ENCODE assay signal across 8 cellular contexts in the genomic region with DNA sequence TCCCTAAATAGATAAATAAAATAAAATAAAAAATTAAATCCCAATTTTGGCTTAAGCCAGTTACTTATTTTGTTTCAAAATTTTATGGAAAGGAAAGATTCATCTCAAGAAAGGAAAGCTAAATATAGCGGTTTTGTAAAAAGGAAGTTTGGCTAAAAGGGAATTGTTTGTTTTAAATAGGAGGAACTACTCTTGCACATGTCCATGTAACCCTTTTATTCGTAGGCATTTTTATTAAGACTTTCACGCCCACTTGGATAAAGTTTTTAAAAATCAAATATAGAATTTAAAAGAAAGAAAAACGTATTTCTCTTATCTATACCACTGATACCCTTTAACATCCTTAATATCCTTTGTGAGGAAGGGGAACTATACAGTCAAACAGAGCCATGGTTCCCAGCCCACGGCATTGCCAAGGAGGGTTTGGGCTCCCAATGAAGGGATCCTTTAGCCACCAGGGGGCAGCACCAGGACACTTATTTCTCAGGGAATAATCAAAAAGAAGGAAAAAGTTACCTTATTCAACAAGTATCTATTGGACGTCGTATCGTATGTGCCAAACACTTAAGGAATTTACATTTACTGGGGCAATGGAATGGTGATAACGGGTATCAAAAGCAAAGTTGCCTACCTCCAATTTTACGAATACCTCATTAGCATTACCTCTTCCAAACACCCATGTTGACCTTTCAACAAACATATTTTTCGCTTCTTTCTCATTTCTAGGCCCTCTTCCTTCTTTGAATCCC. TPM values are rescaled to one million over a fixed set of nuclear protein-coding genes. Genes with fewer than 3 reads are reported as not detected.
A peak's percentile ranks its signal among the peaks of the same experiment; 100 is the strongest.
DNase-seq lines count a peak whose midpoint lies in the region; ATAC-seq, FAIRE-seq and TF ChIP-seq lines count a peak whose summit lies in the region.

No MANE protein-coding gene starts in this region.

- peak; percentile 85 for TF ChIP-seq CTCF in 22Rv1 (IDR thresholded peaks at IDR 0.05)

- no peaks in the 10 kb centered on the region for H3K4me1 Mint-ChIP-seq in activated CD4-positive, alpha-beta memory T cell treated with anti-CD3 and anti-CD28 coated beads, Interleukin-2, amount 10 ng/mL, durations not matched to agents 7 days and 5 days

- no peak overlapping the region for H3K27ac ChIP-seq in 22Rv1

- DNase-seq in GM12892 (ENCODE audit: insufficient read length) (peak; percentile 41), NCI-H510A (lab: John Stamatoyannopoulos, UW) (peak; percentile 12), medulla oblongata (ENCODE audit: extremely low spot score) (peak; percentile 93)
- DNase-seq in activated CD4-positive, alpha-beta memory T cell treated with anti-CD3 and anti-CD28 coated beads, Interleukin-2, amount 10 ng/mL, durations not matched to agents 7 days and 5 days, result peak; percentile 78
- peak; percentile 84 for DNase-seq in effector CD4-positive, alpha-beta T cell
- DNase-seq in stimulated activated CD8-positive, alpha-beta memory T cell treated with anti-CD3 and anti-CD28 coated beads, Interleukin-12 subunit alpha, Interleukin-12 subunit beta, amount 100 ng/mL, for 24 hours (ENCODE audit: extremely low read depth), result peak; percentile 54

- CTCF ChIA-PET in activated CD4-positive, alpha-beta memory T cell treated with anti-CD3 and anti-CD28 coated beads, Interleukin-2, amount 10 ng/mL, durations not matched to agents 7 days and 5 days (lab: Charles Lee), result interaction anchor here (0.8 to 1.7 kb wide), 4 partner anchors 10 to 131 kb away, joined by 3 to 5 read pairs (median 4); no protein-coding TSS in a partner anchor

- H3K9me3 Mint-ChIP-seq in activated CD4-positive, alpha-beta memory T cell treated with anti-CD3 and anti-CD28 coated beads, Interleukin-2, amount 10 ng/mL, durations not matched to agents 7 days and 5 days, result no peaks in the 10 kb centered on the region

- TF ChIP-seq POLR2A in GM12892 (IDR thresholded peaks at IDR 0.05; ENCODE audit: low read depth, low read length), result no peak

- H3K36me3 Mint-ChIP-seq in activated CD4-positive, alpha-beta memory T cell treated with anti-CD3 and anti-CD28 coated beads, Interleukin-2, amount 10 ng/mL, durations not matched to agents 7 days and 5 days (ENCODE audit: low read depth), result peaks cover 2% of the 10 kb centered on the region

- ATAC-seq in HG03135 (IDR thresholded peaks at IDR 0.05; ENCODE audit: unreplicated experiment), result peak; percentile 55

- H3K27me3 Mint-ChIP-seq in activated CD4-positive, alpha-beta memory T cell treated with anti-CD3 and anti-CD28 coated beads, Interleukin-2, amount 10 ng/mL, durations not matched to agents 7 days and 5 days, result no peaks in the 10 kb centered on the region

- H3K4me3 Mint-ChIP-seq in activated CD4-positive, alpha-beta memory T cell treated with anti-CD3 and anti-CD28 coated beads, Interleukin-2, amount 10 ng/mL, durations not matched to agents 7 days and 5 days, result no peak overlapping the region

- POLR2A ChIA-PET in activated CD4-positive, alpha-beta memory T cell treated with anti-CD3 and anti-CD28 coated beads, Interleukin-2, amount 10 ng/mL, durations not matched to agents 7 days and 5 days (lab: Charles Lee), result no interaction called here

- FAIRE-seq in GM12892 (lab: Jason Lieb, UNC), result peak; percentile 50

- H3K27ac Mint-ChIP-seq in activated CD4-positive, alpha-beta memory T cell treated with anti-CD3 and anti-CD28 coated beads, Interleukin-2, amount 10 ng/mL, durations not matched to agents 7 days and 5 days, result no peak overlapping the region

RNA-seq across cellular contexts. Expression of a gene that starts 27.7 kb away (rescaled TPM):
- polyA plus RNA-seq in GM12892 (2012; ENCODE audit: missing spikeins), result 13.3 TPM
- 10 to 100 TPM; 30.5 to 30.9 TPM for total RNA-seq in activated CD4-positive, alpha-beta memory T cell treated with anti-CD3 and anti-CD28 coated beads, Interleukin-2, amount 10 ng/mL, durations not matched to agents 7 days and 5 days

RNA-seq across cellular contexts. Expression of a gene that starts 32.7 kb away (rescaled TPM):
- 15.9 TPM for polyA plus RNA-seq in GM12892 (2012; ENCODE audit: missing spikeins)
- total RNA-seq in activated CD4-positive, alpha-beta memory T cell treated with anti-CD3 and anti-CD28 coated beads, Interleukin-2, amount 10 ng/mL, durations not matched to agents 7 days and 5 days, result 10 to 100 TPM; 12.8 to 13.3 TPM

Comparison
In these comparisons a context has a peak if more than half of its experiments do, and no peak if none do; other contexts are left out.
1. DNase-seq: peak in every context shown above with its lines; median percentile 93 in medulla oblongata; 84 in effector CD4-positive, alpha-beta T cell; 78 in activated CD4-positive, alpha-beta memory T cell treated with anti-CD3 and anti-CD28 coated beads, Interleukin-2, amount 10 ng/mL, durations not matched to agents 7 days and 5 days; 54 in stimulated activated CD8-positive, alpha-beta memory T cell treated with anti-CD3 and anti-CD28 coated beads, Interleukin-12 subunit alpha, Interleukin-12 subunit beta, amount 100 ng/mL, for 24 hours; 41 in GM12892; 12 in NCI-H510A.